Comparison of ENCODE assay signal across 30 cellular contexts in the genomic region with DNA sequence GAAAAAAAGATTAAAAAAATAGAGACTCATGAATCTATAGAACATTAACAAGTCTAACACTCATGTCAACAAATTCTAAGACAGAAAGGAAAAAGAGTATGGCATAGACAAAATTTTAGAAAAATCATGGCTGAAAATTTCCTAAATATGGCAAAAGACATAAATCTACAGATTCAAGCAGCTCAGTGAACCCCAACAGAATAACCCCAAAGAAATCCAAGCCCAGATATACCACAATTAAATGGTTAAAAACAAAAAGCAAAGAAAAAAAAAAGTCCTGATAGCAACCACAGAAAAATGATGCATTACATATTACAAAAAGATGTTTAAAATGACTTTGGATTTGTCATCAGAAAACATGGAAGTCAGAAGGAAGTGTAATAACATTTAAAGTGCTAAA.
"Had no signal": no experiment of that assay in that cellular context is flagged by ENCODE, and none has a peak within 500 bp of the region (broad histone marks: within the 10 kb centered on the region; RNA-seq: fewer than 3 reads in every experiment).

No MANE protein-coding gene starts in this region.

- H3K27ac ChIP-seq: ovary, parathyroid adenoma, psoas muscle, right lobe of liver, sigmoid colon, suprapubic skin, testis, tibial artery, transverse colon, upper lobe of right lung, uterus had no signal

- FAIRE-seq: small intestine had no signal

- H3K4me3 ChIP-seq: ovary, psoas muscle, right lobe of liver, sigmoid colon, suprapubic skin, testis, tibial artery, transverse colon, upper lobe of right lung, uterus had no signal

- H3K36me3 ChIP-seq: ovary, uterus had no signal

- H3K27me3 ChIP-seq: ovary, right lobe of liver, sigmoid colon, suprapubic skin, testis, tibial artery, transverse colon, upper lobe of right lung, uterus had no signal

- H3K79me2 ChIP-seq: parathyroid adenoma had no signal

- ATAC-seq: naive thymus-derived CD8-positive, alpha-beta T cell; natural killer cell treated with Interleukin-12 subunit alpha and Interleukin-12 subunit beta and Interleukin-15 and Interleukin-18, amount 100 ng/mL, for 72 hours; psoas muscle; right cardiac atrium; right lobe of liver; stimulated activated effector memory CD8-positive, alpha-beta T cell treated with anti-CD3 and anti-CD28 coated beads, Interleukin-12 subunit alpha, Interleukin-12 subunit beta, amount 100 ng/mL, for 72 hours; stimulated activated naive CD8-positive, alpha-beta T cell treated with anti-CD3 and anti-CD28 coated beads, Interleukin-15, amount 100 ng/mL, for 72 hours; stimulated activated naive CD8-positive, alpha-beta T cell treated with anti-CD3 and anti-CD28 coated beads, Interleukin-15, Interleukin-2, amounts not matched to agents 100 U/mL and 50 U/mL, for 24 hours; upper lobe of right lung had no signal

- H2AFZ ChIP-seq: parathyroid adenoma had no signal

- H3K27me3 Mint-ChIP-seq: naive thymus-derived CD8-positive, alpha-beta T cell; natural killer cell treated with Interleukin-12 subunit alpha and Interleukin-12 subunit beta and Interleukin-15 and Interleukin-18, amount 100 ng/mL, for 72 hours; progenitor cell of endocrine pancreas; stimulated activated naive CD8-positive, alpha-beta T cell treated with anti-CD3 and anti-CD28 coated beads, Interleukin-15, amount 100 ng/mL, for 72 hours; type B pancreatic cell had no signal

- H3K27ac Mint-ChIP-seq: naive thymus-derived CD8-positive, alpha-beta T cell; natural killer cell treated with Interleukin-12 subunit alpha and Interleukin-12 subunit beta and Interleukin-15 and Interleukin-18, amount 100 ng/mL, for 72 hours; nephron progenitor cell; progenitor cell of endocrine pancreas; stimulated activated effector memory CD8-positive, alpha-beta T cell treated with anti-CD3 and anti-CD28 coated beads, Interleukin-12 subunit alpha, Interleukin-12 subunit beta, amount 100 ng/mL, for 72 hours; stimulated activated naive CD8-positive, alpha-beta T cell treated with anti-CD3 and anti-CD28 coated beads, Interleukin-15, amount 100 ng/mL, for 72 hours; type B pancreatic cell had no signal

- DNase-seq: naive thymus-derived CD8-positive, alpha-beta T cell; nephron progenitor cell; occipital lobe; ovary; posterior cingulate gyrus; psoas muscle; right cardiac atrium; right lobe of liver; sigmoid colon; small intestine; stimulated activated CD4-positive, alpha-beta T cell treated with anti-CD3 and anti-CD28 coated beads, Interleukin-15, amount 100 ng/mL, for 24 hours; stimulated activated CD4-positive, alpha-beta T cell treated with anti-CD3 and anti-CD28 coated beads, Interleukin-2, amount 100 ng/mL, for 24 hours; stimulated activated CD4-positive, alpha-beta T cell treated with anti-CD3 and anti-CD28 coated beads, Interleukin-2, amount 100 ng/mL, for 48 hours; stimulated activated CD4-positive, alpha-beta T cell treated with anti-CD3 and anti-CD28 coated beads, Interleukin-4, amount 100 ng/mL, for 24 hours; stimulated activated naive CD4-positive, alpha-beta T cell; stimulated activated naive CD8-positive, alpha-beta T cell treated with anti-CD3 and anti-CD28 coated beads, Interleukin-15, amount 100 ng/mL, for 72 hours; stimulated activated naive CD8-positive, alpha-beta T cell treated with anti-CD3 and anti-CD28 coated beads, Interleukin-15, Interleukin-2, amounts not matched to agents 100 U/mL and 50 U/mL, for 24 hours; substantia nigra; testis; tibial artery; transverse colon; upper lobe of right lung; uterus had no signal

- H3K9me3 ChIP-seq: right lobe of liver, testis had no signal

- H3K4me3 Mint-ChIP-seq: natural killer cell treated with Interleukin-12 subunit alpha and Interleukin-12 subunit beta and Interleukin-15 and Interleukin-18, amount 100 ng/mL, for 72 hours; nephron progenitor cell; neural crest cell; stimulated activated effector memory CD8-positive, alpha-beta T cell treated with anti-CD3 and anti-CD28 coated beads, Interleukin-12 subunit alpha, Interleukin-12 subunit beta, amount 100 ng/mL, for 72 hours; stimulated activated naive CD8-positive, alpha-beta T cell treated with anti-CD3 and anti-CD28 coated beads, Interleukin-15, amount 100 ng/mL, for 72 hours; type B pancreatic cell had no signal

- H3K4me1 ChIP-seq: parathyroid adenoma, psoas muscle, sigmoid colon, suprapubic skin, testis, tibial artery, transverse colon, upper lobe of right lung, uterus had no signal

- H3K9me3 Mint-ChIP-seq: type B pancreatic cell had no signal

- H3K4me1 Mint-ChIP-seq: nephron progenitor cell; neural crest cell; stimulated activated effector memory CD8-positive, alpha-beta T cell treated with anti-CD3 and anti-CD28 coated beads, Interleukin-12 subunit alpha, Interleukin-12 subunit beta, amount 100 ng/mL, for 72 hours; stimulated activated naive CD8-positive, alpha-beta T cell treated with anti-CD3 and anti-CD28 coated beads, Interleukin-15, amount 100 ng/mL, for 72 hours had no signal

- H3K9ac ChIP-seq: parathyroid adenoma had no signal
